In genomic region chr14:103522028-103522581, GRCh38 we compare ENCODE assay signal across 8 cellular contexts. TPM values are rescaled to one million over a fixed set of nuclear protein-coding genes. Genes with fewer than 3 reads are reported as not detected.
DNase-seq lines count a peak whose midpoint lies in the region; FAIRE-seq and TF ChIP-seq lines count a peak whose summit lies in the region.

No MANE protein-coding gene starts in this region.

- no peak overlapping the region for H3K27ac ChIP-seq in HUES6 (ENCODE audit: low read depth, low read length)
- H3K27ac ChIP-seq in astrocyte (ENCODE audit: low read depth, low read length): no peak overlapping the region
- H3K27ac ChIP-seq in subcutaneous abdominal adipose tissue (ENCODE audit: low read depth, low read length): no peak overlapping the region

- peaks cover 22% of the 10 kb centered on the region for H3K27me3 ChIP-seq in HUES6 (ENCODE audit: control insufficient read depth, insufficient read depth, low read length)
- peaks cover 14% of the 10 kb centered on the region for H3K27me3 ChIP-seq in astrocyte (ENCODE audit: insufficient read depth, low read length)
- H3K27me3 ChIP-seq in subcutaneous abdominal adipose tissue (ENCODE audit: control insufficient read depth in 5 of 5, insufficient read depth in 4 of 5, low read length in 5 of 5): no peaks in the 10 kb centered on the region

- H3K9me3 ChIP-seq in HUES6 (ENCODE audit: control insufficient read depth, insufficient read depth, low read depth, low read length): no peaks in the 10 kb centered on the region
- H3K9me3 ChIP-seq in astrocyte (ENCODE audit: insufficient read depth, low read depth, low read length): no peaks in the 10 kb centered on the region
- no peaks in the 10 kb centered on the region for H3K9me3 ChIP-seq in subcutaneous abdominal adipose tissue (ENCODE audit: control insufficient read depth in 5 of 5, low read length in 5 of 5)

- H3K79me2 ChIP-seq in astrocyte (ENCODE audit: insufficient read depth, low read length): no peaks in the 10 kb centered on the region

- H3K36me3 ChIP-seq in HUES6 (ENCODE audit: control insufficient read depth, insufficient read depth, low read length) (peaks cover 18% of the 10 kb centered on the region), astrocyte (ENCODE audit: insufficient read depth, low read length) (no peaks in the 10 kb centered on the region), subcutaneous abdominal adipose tissue (ENCODE audit: control insufficient read depth in 5 of 5, insufficient read depth in 5 of 5, low read length in 5 of 5) (peaks cover 0 to 5% (median 0%) of the 10 kb centered on the region in 5 donors)

- H3K27ac Mint-ChIP-seq in astrocyte (ENCODE audit: unreplicated experiment) (no peak overlapping the region), immature natural killer cell (no peak overlapping the region)

- DNase-seq in AG09309 (ENCODE audit: low read depth): no peak
- no peak for DNase-seq in astrocyte (ENCODE audit: low read depth)
- no peak for DNase-seq in immature natural killer cell
- no peak for DNase-seq in UCSD-AML1 (lab: John Stamatoyannopoulos, UW; ENCODE audit: unreplicated experiment)
- no peak for DNase-seq in H4 (ENCODE audit: low spot score)
- DNase-seq in amniotic stem cell (lab: John Stamatoyannopoulos, UW): no peak

- H3K9ac ChIP-seq in HUES6 (ENCODE audit: low read length) (peak overlapping the region; percentile 80), astrocyte (ENCODE audit: low read length) (peak overlapping the region; percentile 23), subcutaneous abdominal adipose tissue (ENCODE audit: low read length in 5 of 5) (peak overlapping the region in 1 of 5 donors; percentile 52)

- H3K36me3 Mint-ChIP-seq in astrocyte (ENCODE audit: low read depth, unreplicated experiment) (no peaks in the 10 kb centered on the region), immature natural killer cell (no peaks in the 10 kb centered on the region)

- peak overlapping the region; percentile 80 for H3K4me2 ChIP-seq in astrocyte (ENCODE audit: low read length)

- H3K27me3 Mint-ChIP-seq in astrocyte (ENCODE audit: low read depth, unreplicated experiment) (peaks cover 6% of the 10 kb centered on the region), immature natural killer cell (ENCODE audit: low read depth in 3 of 3) (peaks cover 0 to 6% (median 5%) of the 10 kb centered on the region in 3 donors)

- peak overlapping the region; percentile 18 for H3K4me3 ChIP-seq in AG09309 (ENCODE audit: control insufficient read depth, low read depth, low read length)
- peak overlapping the region; percentile 68 for H3K4me3 ChIP-seq in HUES6 (ENCODE audit: low read depth, low read length)
- H3K4me3 ChIP-seq in astrocyte (ENCODE audit: insufficient read depth, low read depth, low read length): peak overlapping the region; percentile 46
- H3K4me3 ChIP-seq in subcutaneous abdominal adipose tissue (ENCODE audit: low read depth in 1 of 5, low read length in 5 of 5): peak overlapping the region in 4 of 5 donors; percentile 50 to 73 (median 66)

- no peak overlapping the region for H2AFZ ChIP-seq in astrocyte (ENCODE audit: low read depth, low read length)

- no peaks in the 10 kb centered on the region for H3K9me3 Mint-ChIP-seq in astrocyte (ENCODE audit: unreplicated experiment)
- no peaks in the 10 kb centered on the region for H3K9me3 Mint-ChIP-seq in immature natural killer cell

- no peak for FAIRE-seq in astrocyte (lab: Jason Lieb, UNC)

- peaks cover 40% of the 10 kb centered on the region for H4K20me1 ChIP-seq in astrocyte (ENCODE audit: insufficient read depth, low read length)

- H3K4me1 Mint-ChIP-seq in astrocyte (ENCODE audit: low read depth, unreplicated experiment) (peaks cover 14% of the 10 kb centered on the region), immature natural killer cell (peaks cover 6 to 9% of the 10 kb centered on the region in 2 donors)

- peaks cover 29% of the 10 kb centered on the region for H3K4me1 ChIP-seq in HUES6 (ENCODE audit: control insufficient read depth, insufficient read depth, low read length)
- peaks cover 34% of the 10 kb centered on the region for H3K4me1 ChIP-seq in astrocyte (ENCODE audit: insufficient read depth, low read length)
- peaks cover 1 to 67% (median 54%) of the 10 kb centered on the region in 5 donors for H3K4me1 ChIP-seq in subcutaneous abdominal adipose tissue (ENCODE audit: control insufficient read depth in 5 of 5, insufficient read depth in 5 of 5, low read length in 5 of 5)

- H3K4me3 Mint-ChIP-seq in astrocyte (ENCODE audit: unreplicated experiment) (peak overlapping the region; percentile 74), immature natural killer cell (peak overlapping the region; percentile 32 to 64 (median 52))

- no peak for TF ChIP-seq CTCF in AG09309 (IDR thresholded peaks at IDR 0.05; ENCODE audit: control insufficient read depth, insufficient read depth, low read depth, low read length, missing control alignments)
- no peak for TF ChIP-seq CTCF in astrocyte (IDR thresholded peaks at IDR 0.05; ENCODE audit: insufficient read depth, low read depth, low read length)

RNA-seq across cellular contexts. Expression of gene CKB, which starts 0.5 kb away (rescaled TPM):
- total RNA-seq in astrocyte: 174 and 178 TPM in 2 replicates
- polyA plus RNA-seq in immature natural killer cell: 1 to 10 TPM in 2 of 3 donors, under 1 TPM in 1; 0.34 to 1.6 (median 1.1) TPM
- total RNA-seq in H4 (2014; rRNA removed; shearing (Covaris generic)): 47.1 and 52.4 TPM in 2 replicates

RNA-seq across cellular contexts. Expression of gene TRMT61A, which starts 6.9 kb away (rescaled TPM):
- total RNA-seq in astrocyte: 11.9 and 12.4 TPM in 2 replicates
- 1 to 10 TPM; 1.4 to 7.7 (median 5.0) TPM for polyA plus RNA-seq in immature natural killer cell
- total RNA-seq in H4 (2014; rRNA removed; shearing (Covaris generic)): 5.8 and 6.8 TPM in 2 replicates

RNA-seq across cellular contexts. Expression of gene BAG5, which starts 40.4 kb away (rescaled TPM):
- 32.3 and 35.2 TPM in 2 replicates for total RNA-seq in astrocyte
- polyA plus RNA-seq in immature natural killer cell: 10 to 100 TPM; 23.5 to 58.7 (median 36.5) TPM
- total RNA-seq in H4 (2014; rRNA removed; shearing (Covaris generic)): 11.3 and 18.5 TPM in 2 replicates

RNA-seq across cellular contexts. Expression of gene COA8, which starts 40.7 kb away (rescaled TPM):
- 56.2 TPM in 2 replicates for total RNA-seq in astrocyte
- polyA plus RNA-seq in immature natural killer cell: 10 to 100 TPM; 60.6 to 87.5 (median 64.5) TPM
- 21.7 and 22.3 TPM in 2 replicates for total RNA-seq in H4 (2014; rRNA removed; shearing (Covaris generic))

Comparison
In these comparisons a context has a peak if more than half of its experiments do, and no peak if none do; other contexts are left out.
1. H3K4me3 ChIP-seq: peak in every context shown above with its lines; median percentile 68 in HUES6; 66 in subcutaneous abdominal adipose tissue; 46 in astrocyte; 18 in AG09309.